In the genomic region with DNA sequence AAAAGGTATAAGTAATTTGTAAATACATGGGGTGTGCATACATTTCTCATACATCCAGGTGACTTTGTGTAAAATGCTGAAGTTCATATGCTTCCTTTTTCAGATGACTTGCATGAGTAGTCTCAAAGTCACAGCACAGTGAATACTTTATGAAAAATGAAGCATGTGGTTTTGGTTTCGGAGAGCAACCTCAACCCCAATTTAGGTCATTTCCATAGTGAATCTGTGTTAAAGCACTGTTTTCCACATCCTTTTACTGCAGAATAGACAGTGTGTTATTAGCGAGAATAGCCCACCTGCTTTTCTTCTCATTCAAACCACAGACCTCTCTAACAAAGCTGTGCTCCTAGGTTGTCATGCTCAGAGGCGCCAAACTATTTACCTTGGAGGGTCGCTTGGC, we compare ENCODE assay signal across 11 cellular contexts.
DNase-seq lines count a peak whose midpoint lies in the region; ATAC-seq and TF ChIP-seq lines count a peak whose summit lies in the region.
"Had no signal": no experiment of that assay in that cellular context is flagged by ENCODE, and none has a peak within 500 bp of the region (broad histone marks: within the 10 kb centered on the region; RNA-seq: fewer than 3 reads in every experiment).

No MANE protein-coding gene starts in this region.

- H3K9me2 ChIP-seq in GM23338 (ENCODE audit: insufficient read depth), result no peaks in the 10 kb centered on the region

- H2AFZ ChIP-seq in GM23338, result no peak overlapping the region

- no peaks in the 10 kb centered on the region for H3K36me3 Mint-ChIP-seq in activated CD4-positive, alpha-beta memory T cell treated with anti-CD3 and anti-CD28 coated beads for 36 hours
- H3K36me3 Mint-ChIP-seq in GM23338 (ENCODE audit: low read depth), result peaks cover 11% of the 10 kb centered on the region; the same call in 2 of the 3 replicates

- no peaks in the 10 kb centered on the region for H3K27me3 ChIP-seq in H7 (ENCODE audit: control insufficient read depth, insufficient read depth, low read length)
- no peaks in the 10 kb centered on the region for H3K27me3 ChIP-seq in GM23338 (ENCODE audit: insufficient read depth)

- H3K4me3 Mint-ChIP-seq in activated CD4-positive, alpha-beta memory T cell treated with anti-CD3 and anti-CD28 coated beads for 36 hours, result no peak overlapping the region
- no peak overlapping the region for H3K4me3 Mint-ChIP-seq in GM23338

- no peaks in the 10 kb centered on the region for H3F3A ChIP-seq in GM23338 (replicated peaks; ENCODE audit: low read depth)

- no peaks in the 10 kb centered on the region for H3K9me3 Mint-ChIP-seq in activated CD4-positive, alpha-beta memory T cell treated with anti-CD3 and anti-CD28 coated beads for 36 hours
- H3K9me3 Mint-ChIP-seq in GM23338, result peaks cover 5% of the 10 kb centered on the region; the same call in 2 of the 3 replicates

- intact Hi-C loops in activated CD4-positive, alpha-beta memory T cell treated with anti-CD3 and anti-CD28 coated beads for 36 hours (cut with micrococcal nuclease), result loop anchor here (1.0 to 10.0 kb wide), 4 partner anchors 41 to 216 kb away; no protein-coding TSS in a partner anchor

- H4K20me1 ChIP-seq in GM23338 (replicated peaks; ENCODE audit: insufficient read depth), result no peaks in the 10 kb centered on the region

- DNase-seq in AG20443 (ENCODE audit: low spot score) (peak; percentile 29), NCI-H2227 (lab: John Stamatoyannopoulos, UW; ENCODE audit: unreplicated experiment) (no peak), H7 (no peak), GM23338 (ENCODE audit: low spot score) (no peak)
- peak; percentile 19 for DNase-seq in activated CD4-positive, alpha-beta memory T cell treated with anti-CD3 and anti-CD28 coated beads for 36 hours
- no peak for DNase-seq in activated CD8-positive, alpha-beta memory T cell treated with anti-CD3 and anti-CD28 coated beads, Interleukin-2, amount 50 U/mL, for 48 hours
- DNase-seq: activated gamma-delta T cell treated with Interleukin-2 at 50 U/mL for 16 hours, DMS79 treated with DMSO at 0.1 percent for 48 hours, islet precursor cell had no signal

- no peak overlapping the region for H3K27ac ChIP-seq in GM23338 (ENCODE audit: low read depth)

- no peaks in the 10 kb centered on the region; the same call in 1 of the 2 replicates for H3K36me3 ChIP-seq in H7 (replicated peaks; ENCODE audit: control insufficient read depth, insufficient read depth, low read length)
- no peaks in the 10 kb centered on the region for H3K36me3 ChIP-seq in GM23338 (ENCODE audit: insufficient read depth)

- TF ChIP-seq CTCF in GM23338 (conservative IDR thresholded peaks at IDR 0.05; ENCODE audit: low read depth in 2 of 2), result no peak

- H3K27me3 Mint-ChIP-seq in activated CD4-positive, alpha-beta memory T cell treated with anti-CD3 and anti-CD28 coated beads for 36 hours, result peaks cover 16% of the 10 kb centered on the region
- no peaks in the 10 kb centered on the region for H3K27me3 Mint-ChIP-seq in GM23338 (ENCODE audit: insufficient read depth, low read depth, poor library complexity)

- peaks cover 7% of the 10 kb centered on the region for H3K4me1 Mint-ChIP-seq in activated CD4-positive, alpha-beta memory T cell treated with anti-CD3 and anti-CD28 coated beads for 36 hours (ENCODE audit: low read depth)
- no peaks in the 10 kb centered on the region for H3K4me1 Mint-ChIP-seq in GM23338

- H3K79me2 ChIP-seq in GM23338 (replicated peaks; ENCODE audit: insufficient read depth), result no peaks in the 10 kb centered on the region

- ATAC-seq in GM19043 (IDR thresholded peaks at IDR 0.05; ENCODE audit: low read depth, unreplicated experiment) (peak; percentile 96), HG02981 (IDR thresholded peaks at IDR 0.05; ENCODE audit: unreplicated experiment) (peak; percentile 95), GM23338 (no peak)

- H3K27ac Mint-ChIP-seq in activated CD4-positive, alpha-beta memory T cell treated with anti-CD3 and anti-CD28 coated beads for 36 hours, result no peak overlapping the region
- H3K27ac Mint-ChIP-seq in GM23338, result no peak overlapping the region

- H3K4me3 ChIP-seq in H7 (ENCODE audit: insufficient read depth, low read depth, low read length), result no peak overlapping the region
- H3K4me3 ChIP-seq in GM23338, result no peak overlapping the region

- CTCF ChIA-PET in activated CD4-positive, alpha-beta memory T cell treated with anti-CD3 and anti-CD28 coated beads for 36 hours (lab: Charles Lee), result interaction anchor here (0.7 kb wide), 1 partner anchor 139 kb away, joined by 3 read pairs; no protein-coding TSS in a partner anchor

- no peaks in the 10 kb centered on the region for H3K4me1 ChIP-seq in GM23338 (ENCODE audit: insufficient read depth)

- POLR2A ChIA-PET in activated CD4-positive, alpha-beta memory T cell treated with anti-CD3 and anti-CD28 coated beads for 36 hours (lab: Charles Lee), result no interaction called here

- H3K4me2 ChIP-seq in GM23338, result no peak overlapping the region

TF ChIP-seq in GM23338, 12 proteins besides CTCF, POLR2A, EP300 and RAD21:
- no peak for TF ChIP-seq POLR2AphosphoS5 (IDR thresholded peaks at IDR 0.05; ENCODE audit: low read depth)
- TF ChIP-seq EZH2 (IDR thresholded peaks at IDR 0.05; ENCODE audit: low read depth, unreplicated experiment), result no peak
- no peak for TF ChIP-seq STAT1 (IDR thresholded peaks at IDR 0.05; ENCODE audit: unreplicated experiment)
- no peak for TF ChIP-seq EZH2phosphoT487 (IDR thresholded peaks at IDR 0.05; ENCODE audit: unreplicated experiment)
- TF ChIP-seq, protein P1, sequence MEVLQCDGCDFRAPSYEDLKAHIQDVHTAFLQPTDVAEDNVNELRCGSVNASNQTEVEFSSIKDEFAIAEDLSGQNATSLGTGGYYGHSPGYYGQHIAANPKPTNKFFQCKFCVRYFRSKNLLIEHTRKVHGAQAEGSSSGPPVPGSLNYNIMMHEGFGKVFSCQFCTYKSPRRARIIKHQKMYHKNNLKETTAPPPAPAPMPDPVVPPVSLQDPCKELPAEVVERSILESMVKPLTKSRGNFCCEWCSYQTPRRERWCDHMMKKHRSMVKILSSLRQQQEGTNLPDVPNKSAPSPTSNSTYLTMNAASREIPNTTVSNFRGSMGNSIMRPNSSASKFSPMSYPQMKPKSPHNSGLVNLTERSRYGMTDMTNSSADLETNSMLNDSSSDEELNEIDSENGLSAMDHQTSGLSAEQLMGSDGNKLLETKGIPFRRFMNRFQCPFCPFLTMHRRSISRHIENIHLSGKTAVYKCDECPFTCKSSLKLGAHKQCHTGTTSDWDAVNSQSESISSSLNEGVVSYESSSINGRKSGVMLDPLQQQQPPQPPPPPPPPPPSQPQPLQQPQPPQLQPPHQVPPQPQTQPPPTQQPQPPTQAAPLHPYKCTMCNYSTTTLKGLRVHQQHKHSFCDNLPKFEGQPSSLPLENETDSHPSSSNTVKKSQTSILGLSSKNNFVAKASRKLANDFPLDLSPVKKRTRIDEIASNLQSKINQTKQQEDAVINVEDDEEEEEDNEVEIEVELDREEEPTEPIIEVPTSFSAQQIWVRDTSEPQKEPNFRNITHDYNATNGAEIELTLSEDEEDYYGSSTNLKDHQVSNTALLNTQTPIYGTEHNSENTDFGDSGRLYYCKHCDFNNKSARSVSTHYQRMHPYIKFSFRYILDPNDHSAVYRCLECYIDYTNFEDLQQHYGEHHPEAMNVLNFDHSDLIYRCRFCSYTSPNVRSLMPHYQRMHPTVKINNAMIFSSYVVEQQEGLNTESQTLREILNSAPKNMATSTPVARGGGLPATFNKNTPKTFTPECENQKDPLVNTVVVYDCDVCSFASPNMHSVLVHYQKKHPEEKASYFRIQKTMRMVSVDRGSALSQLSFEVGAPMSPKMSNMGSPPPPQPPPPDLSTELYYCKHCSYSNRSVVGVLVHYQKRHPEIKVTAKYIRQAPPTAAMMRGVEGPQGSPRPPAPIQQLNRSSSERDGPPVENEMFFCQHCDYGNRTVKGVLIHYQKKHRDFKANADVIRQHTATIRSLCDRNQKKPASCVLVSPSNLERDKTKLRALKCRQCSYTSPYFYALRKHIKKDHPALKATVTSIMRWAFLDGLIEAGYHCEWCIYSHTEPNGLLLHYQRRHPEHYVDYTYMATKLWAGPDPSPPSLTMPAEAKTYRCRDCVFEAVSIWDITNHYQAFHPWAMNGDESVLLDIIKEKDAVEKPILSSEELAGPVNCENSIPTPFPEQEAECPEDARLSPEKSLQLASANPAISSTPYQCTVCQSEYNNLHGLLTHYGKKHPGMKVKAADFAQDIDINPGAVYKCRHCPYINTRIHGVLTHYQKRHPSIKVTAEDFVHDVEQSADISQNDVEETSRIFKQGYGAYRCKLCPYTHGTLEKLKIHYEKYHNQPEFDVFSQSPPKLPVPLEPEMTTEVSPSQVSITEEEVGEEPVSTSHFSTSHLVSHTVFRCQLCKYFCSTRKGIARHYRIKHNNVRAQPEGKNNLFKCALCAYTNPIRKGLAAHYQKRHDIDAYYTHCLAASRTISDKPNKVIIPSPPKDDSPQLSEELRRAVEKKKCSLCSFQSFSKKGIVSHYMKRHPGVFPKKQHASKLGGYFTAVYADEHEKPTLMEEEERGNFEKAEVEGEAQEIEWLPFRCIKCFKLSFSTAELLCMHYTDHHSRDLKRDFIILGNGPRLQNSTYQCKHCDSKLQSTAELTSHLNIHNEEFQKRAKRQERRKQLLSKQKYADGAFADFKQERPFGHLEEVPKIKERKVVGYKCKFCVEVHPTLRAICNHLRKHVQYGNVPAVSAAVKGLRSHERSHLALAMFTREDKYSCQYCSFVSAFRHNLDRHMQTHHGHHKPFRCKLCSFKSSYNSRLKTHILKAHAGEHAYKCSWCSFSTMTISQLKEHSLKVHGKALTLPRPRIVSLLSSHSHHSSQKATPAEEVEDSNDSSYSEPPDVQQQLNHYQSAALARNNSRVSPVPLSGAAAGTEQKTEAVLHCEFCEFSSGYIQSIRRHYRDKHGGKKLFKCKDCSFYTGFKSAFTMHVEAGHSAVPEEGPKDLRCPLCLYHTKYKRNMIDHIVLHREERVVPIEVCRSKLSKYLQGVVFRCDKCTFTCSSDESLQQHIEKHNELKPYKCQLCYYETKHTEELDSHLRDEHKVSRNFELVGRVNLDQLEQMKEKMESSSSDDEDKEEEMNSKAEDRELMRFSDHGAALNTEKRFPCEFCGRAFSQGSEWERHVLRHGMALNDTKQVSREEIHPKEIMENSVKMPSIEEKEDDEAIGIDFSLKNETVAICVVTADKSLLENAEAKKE (CRISPR knock-in tag; IDR thresholded peaks at IDR 0.05), result no peak

Comparison
In these comparisons a context has a peak if more than half of its experiments do, and no peak if none do; other contexts are left out.
1. DNase-seq: peak in AG20443 (single experiment) and activated CD4-positive, alpha-beta memory T cell treated with anti-CD3 and anti-CD28 coated beads for 36 hours (single experiment); none in NCI-H2227 (single experiment), activated CD8-positive, alpha-beta memory T cell treated with anti-CD3 and anti-CD28 coated beads, Interleukin-2, amount 50 U/mL, for 48 hours (single experiment), H7 (single experiment) and GM23338 (single experiment).